ENCODE assay signal across 24 cellular contexts in genomic region chr21:16040601-16041000, GRCh38.
DNase-seq lines count a peak whose midpoint lies in the region; ATAC-seq and TF ChIP-seq lines count a peak whose summit lies in the region.
"Had no signal": no experiment of that assay in that cellular context is flagged by ENCODE, and none has a peak within 500 bp of the region (broad histone marks: within the 10 kb centered on the region; RNA-seq: fewer than 3 reads in every experiment).

No MANE protein-coding gene starts in this region.

- no peak overlapping the region for H4K8ac ChIP-seq in mesendoderm (ENCODE audit: low read depth, low read length)

- no peak overlapping the region for H3K27ac ChIP-seq in mesendoderm (ENCODE audit: low read depth, low read length)
- no peak overlapping the region for H3K27ac ChIP-seq in lower lobe of right lung
- H3K27ac ChIP-seq: adrenal gland, heart left ventricle, left lung, psoas muscle, tibial nerve had no signal

- intact Hi-C loops in lower lobe of right lung (cut with DNase I), result no loop called here

- no peak overlapping the region for H3K56ac ChIP-seq in mesendoderm (ENCODE audit: low read length)

- H2AK5ac ChIP-seq in mesendoderm (ENCODE audit: low read length), result no peak overlapping the region

- H3K9me3 ChIP-seq in MG63 (peaks cover 15% of the 10 kb centered on the region; the same call in 1 of the 2 replicates), lower lobe of right lung (no peaks in the 10 kb centered on the region)
- H3K9me3 ChIP-seq: adrenal gland, heart left ventricle, left lung, psoas muscle, tibial nerve had no signal

- no peak overlapping the region for H3K4ac ChIP-seq in mesendoderm (ENCODE audit: low read depth, low read length)

- H3K36me3 ChIP-seq in MG63 (peaks cover 5% of the 10 kb centered on the region; the same call in 1 of the 2 replicates), mesendoderm (ENCODE audit: control insufficient read depth, insufficient read depth, low read length) (no peaks in the 10 kb centered on the region), lower lobe of right lung (no peaks in the 10 kb centered on the region)
- H3K36me3 ChIP-seq: adrenal gland, heart left ventricle, left lung, tibial nerve had no signal

- peak; percentile 50 for DNase-seq in ELR (ENCODE audit: low read depth)
- peak; percentile 54 for DNase-seq in MG63
- DNase-seq in choroid plexus epithelial cell (ENCODE audit: low read depth), result peak; percentile 19
- peak; percentile 10 for DNase-seq in mesendoderm
- no peak for DNase-seq in NCI-H446 treated with DMSO at 0.1 percent for 48 hours (lab: John Stamatoyannopoulos, UW)
- DNase-seq in lower lobe of right lung, result no peak
- DNase-seq: activated CD4-positive, alpha-beta memory T cell treated with anti-CD3 and anti-CD28 coated beads, Interleukin-2, amount 10 ng/mL, durations not matched to agents 7 days and 5 days; activated gamma-delta T cell treated with Interleukin-2 at 50 U/mL for 16 hours; adrenal gland; CD8-positive, alpha-beta T cell; cerebellar nuclear complex; effector CD4-positive, alpha-beta T cell; heart left ventricle; KG1; left lung; NCI-H2081 treated with DMSO at 0.1 percent for 48 hours; NCI-H510A treated with DMSO at 0.1 percent for 48 hours; psoas muscle; small intestine; stimulated activated naive CD4-positive, alpha-beta T cell; T-helper 9 cell had no signal

- H3K27me3 ChIP-seq in MG63 (no peaks in the 10 kb centered on the region), mesendoderm (ENCODE audit: insufficient read depth, low read length, poor library complexity) (no peaks in the 10 kb centered on the region), lower lobe of right lung (ENCODE audit: low read depth) (no peaks in the 10 kb centered on the region)
- H3K27me3 ChIP-seq: adrenal gland, heart left ventricle, left lung, tibial nerve had no signal

- no peak overlapping the region for H2BK15ac ChIP-seq in mesendoderm (replicated peaks; ENCODE audit: low read depth)

- no peak overlapping the region for H3K9ac ChIP-seq in mesendoderm (ENCODE audit: low read length)

- H3K18ac ChIP-seq in mesendoderm (ENCODE audit: low read length), result no peak overlapping the region

- no peak overlapping the region for H2BK5ac ChIP-seq in mesendoderm (ENCODE audit: low read length)

- no peak overlapping the region for H3K23ac ChIP-seq in mesendoderm (ENCODE audit: low read length)

- H4K5ac ChIP-seq in mesendoderm (ENCODE audit: low read length), result no peak overlapping the region

- no peaks in the 10 kb centered on the region for H3K79me2 ChIP-seq in mesendoderm (ENCODE audit: control insufficient read depth, insufficient read depth, low read length)

- TF ChIP-seq CTCF in choroid plexus epithelial cell (conservative IDR thresholded peaks at IDR 0.05; ENCODE audit: low read depth, low read length) (no peak), lower lobe of right lung (IDR thresholded peaks at IDR 0.05) (no peak)

- no peaks in the 10 kb centered on the region for H3K79me1 ChIP-seq in mesendoderm (ENCODE audit: low read length)

- no CpG with 5 or more reads among the region's 3 CpGs for WGBS in mesendoderm (ENCODE audit: extremely low coverage, insufficient coverage, low lambda C conversion rate)

- no peak overlapping the region for H3K4me3 ChIP-seq in MG63
- no peak overlapping the region for H3K4me3 ChIP-seq in choroid plexus epithelial cell (ENCODE audit: low read depth, low read length)
- H3K4me3 ChIP-seq in mesendoderm (ENCODE audit: low read length), result no peak overlapping the region
- no peak overlapping the region for H3K4me3 ChIP-seq in lower lobe of right lung
- H3K4me3 ChIP-seq: adrenal gland, heart left ventricle, left lung, psoas muscle, tibial nerve had no signal

- ATAC-seq in GM18907 (IDR thresholded peaks at IDR 0.05; ENCODE audit: unreplicated experiment) (no peak), lower lobe of right lung (no peak), HG03565 (IDR thresholded peaks at IDR 0.05; ENCODE audit: unreplicated experiment) (no peak)
- ATAC-seq: CD8-positive, alpha-beta T cell; heart left ventricle; left lung had no signal

- H2BK120ac ChIP-seq in mesendoderm (ENCODE audit: low read depth, low read length), result no peak overlapping the region

- H3K4me1 ChIP-seq in mesendoderm (ENCODE audit: control insufficient read depth, low read depth, low read length) (no peaks in the 10 kb centered on the region), lower lobe of right lung (no peaks in the 10 kb centered on the region)
- H3K4me1 ChIP-seq: adrenal gland, heart left ventricle, left lung, psoas muscle, tibial nerve had no signal

- H3K4me2 ChIP-seq in mesendoderm (ENCODE audit: low read length), result no peak overlapping the region

Comparison
In these comparisons a context has a peak if more than half of its experiments do, and no peak if none do; other contexts are left out.
1. DNase-seq: peak in ELR (single experiment), MG63 (single experiment), choroid plexus epithelial cell (single experiment) and mesendoderm (single experiment); none in NCI-H446 treated with DMSO at 0.1 percent for 48 hours (single experiment) and lower lobe of right lung (single experiment).